Comparison of ENCODE assay signal across 9 cellular contexts in the genomic region with DNA sequence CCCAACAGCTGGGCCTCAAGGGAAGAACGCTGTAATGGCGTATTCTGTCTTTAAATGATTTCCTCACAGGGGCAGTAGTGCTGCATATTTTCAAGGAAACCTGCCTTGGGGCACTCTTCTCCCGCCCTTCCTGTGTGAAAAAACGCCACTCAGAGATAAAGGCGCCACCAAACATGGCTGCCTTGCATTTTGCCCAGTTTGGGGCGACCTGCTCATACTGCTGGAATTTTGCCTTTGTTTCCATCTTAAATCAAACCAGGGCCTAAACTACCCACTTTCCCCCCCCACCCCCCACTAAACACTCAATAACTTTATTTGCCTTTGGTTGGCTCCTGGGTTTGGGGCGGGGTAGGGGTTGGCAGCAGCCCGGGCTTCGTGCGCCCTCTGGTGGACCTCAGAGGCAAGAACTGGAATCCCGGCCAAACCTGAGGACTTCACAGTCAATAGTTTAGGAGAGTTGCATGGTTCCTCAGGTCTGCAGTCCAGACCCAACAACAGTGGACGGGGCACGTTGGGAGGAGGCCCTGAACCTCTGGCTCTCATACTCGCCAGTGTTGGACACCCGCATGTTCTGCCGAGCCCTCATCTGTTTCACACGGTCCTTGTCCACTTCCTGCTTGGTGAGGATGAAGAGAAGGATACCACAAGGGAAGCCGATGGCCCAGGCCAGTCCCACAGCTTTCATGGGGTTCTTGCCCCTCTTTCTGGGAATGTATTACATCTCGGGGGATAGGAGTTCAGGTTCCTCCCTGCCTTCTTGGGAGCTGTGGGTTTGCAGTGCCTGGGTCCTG.
A peak's percentile ranks its signal among the peaks of the same experiment; 100 is the strongest.
DNase-seq lines count a peak whose midpoint lies in the region; ATAC-seq and TF ChIP-seq lines count a peak whose summit lies in the region.
"Had no signal": no experiment of that assay in that cellular context is flagged by ENCODE, and none has a peak within 500 bp of the region (broad histone marks: within the 10 kb centered on the region; RNA-seq: fewer than 3 reads in every experiment).

No MANE protein-coding gene starts in this region.

- peak overlapping the region in 28 of 59 donors; percentile 6 to 80 (median 60) for H3K27ac ChIP-seq in dorsolateral prefrontal cortex

- ATAC-seq in HG03025 (IDR thresholded peaks at IDR 0.05; ENCODE audit: low FRiP score, unreplicated experiment) = peak; percentile 86
- peak; percentile 96 for ATAC-seq in SK-N-SH treated with all-trans-retinoic acid at 6 μM for 48 hours

- intact Hi-C loops in dorsolateral prefrontal cortex (cut with DNase I) (no loop called here), posterior cingulate gyrus (cut with DNase I) (no loop called here)

- no peak overlapping the region for H3K4me3 Mint-ChIP-seq in T-helper 2 cell treated with Interferon-gamma antibody and Interleukin-4, amounts not matched to agents 5 μg/mL and 100 μg/mL, for 36 hours

- no peaks in the 10 kb centered on the region for H3K4me1 Mint-ChIP-seq in T-helper 2 cell treated with Interferon-gamma antibody and Interleukin-4, amounts not matched to agents 5 μg/mL and 100 μg/mL, for 36 hours (ENCODE audit: low read depth)

- DNase-seq in T-helper 2 cell (peak in 3 of 5 experiments; percentile 5 to 72 (median 7)), dorsolateral prefrontal cortex (peak in 9 of 10 donors; percentile 46 to 80 (median 63)), posterior cingulate gyrus (peak in 7 of 10 donors; percentile 51 to 94 (median 66)), glomerular visceral epithelial cell (ENCODE audit: extremely low spot score) (no peak), HK-2 (ENCODE audit: unreplicated experiment) (no peak)
- DNase-seq in T-helper 2 cell treated with Interferon-gamma antibody and Interleukin-4, amounts not matched to agents 5 μg/mL and 100 μg/mL, for 36 hours (ENCODE audit: low spot score) = no peak

- peak overlapping the region in 43 of 59 donors; percentile 26 to 62 (median 45) for H3K4me3 ChIP-seq in dorsolateral prefrontal cortex

- peaks cover 0 to 35% (median under 1%) of the 10 kb centered on the region in 45 donors for H3K27me3 ChIP-seq in dorsolateral prefrontal cortex

- no peaks in the 10 kb centered on the region for H3K27me3 Mint-ChIP-seq in T-helper 2 cell treated with Interferon-gamma antibody and Interleukin-4, amounts not matched to agents 5 μg/mL and 100 μg/mL, for 36 hours (ENCODE audit: low read depth)

- TF ChIP-seq CTCF in dorsolateral prefrontal cortex (IDR thresholded peaks at IDR 0.05 in 54 of 56, conservative IDR thresholded peaks at IDR 0.05 in 2 of 56; ENCODE audit: low read depth in 1 of 56, partially characterized antibody in 56 of 56) = peak in 45 of 56 donors; percentile 12 to 82 (median 68)

- H3K36me3 Mint-ChIP-seq in T-helper 2 cell treated with Interferon-gamma antibody and Interleukin-4, amounts not matched to agents 5 μg/mL and 100 μg/mL, for 36 hours (ENCODE audit: low read depth) = peaks cover 3% of the 10 kb centered on the region
- H3K36me3 Mint-ChIP-seq: activated naive CD4-positive, alpha-beta T cell treated with anti-CD3 and anti-CD28 coated beads, Interleukin-2, amount 50 U/mL, for 72 hours had no signal

- H3K9me3 Mint-ChIP-seq in T-helper 2 cell treated with Interferon-gamma antibody and Interleukin-4, amounts not matched to agents 5 μg/mL and 100 μg/mL, for 36 hours = no peaks in the 10 kb centered on the region
- H3K9me3 Mint-ChIP-seq: activated naive CD4-positive, alpha-beta T cell treated with anti-CD3 and anti-CD28 coated beads, Interleukin-2, amount 50 U/mL, for 72 hours had no signal

- H3K27ac Mint-ChIP-seq in T-helper 2 cell treated with Interferon-gamma antibody and Interleukin-4, amounts not matched to agents 5 μg/mL and 100 μg/mL, for 36 hours = no peak overlapping the region

TF ChIP-seq in SK-N-SH treated with all-trans-retinoic acid at 6 μM for 48 hours, 23 proteins besides CTCF, POLR2A, EP300 and RAD21 (continues in another document):
- TF ChIP-seq TSHZ2 (CRISPR knock-in tag; IDR thresholded peaks at IDR 0.05) (no peak), OSR1 (CRISPR knock-in tag; IDR thresholded peaks at IDR 0.05) (no peak), ZNF70 (CRISPR knock-in tag; IDR thresholded peaks at IDR 0.05) (no peak), GLIS3 (CRISPR knock-in tag; IDR thresholded peaks at IDR 0.05) (no peak), CSDC2 (CRISPR knock-in tag; IDR thresholded peaks at IDR 0.05) (no peak), SNAI2 (CRISPR knock-in tag; IDR thresholded peaks at IDR 0.05) (no peak), CREB5 (CRISPR knock-in tag; IDR thresholded peaks at IDR 0.05; ENCODE audit: low read depth) (no peak), ZFP3 (CRISPR knock-in tag; IDR thresholded peaks at IDR 0.05) (no peak), CSRNP3 (CRISPR knock-in tag; IDR thresholded peaks at IDR 0.05) (no peak), ISL1 (CRISPR knock-in tag; IDR thresholded peaks at IDR 0.05) (no peak), ZFP30 (CRISPR knock-in tag; IDR thresholded peaks at IDR 0.05) (no peak), RARB (CRISPR knock-in tag; IDR thresholded peaks at IDR 0.05) (no peak), ESRRG (CRISPR knock-in tag; IDR thresholded peaks at IDR 0.05) (no peak), ARNTL (CRISPR knock-in tag; IDR thresholded peaks at IDR 0.05; ENCODE audit: borderline replicate concordance, low read depth) (no peak), TCF4 (CRISPR knock-in tag; IDR thresholded peaks at IDR 0.05; ENCODE audit: borderline replicate concordance) (no peak), ZNF565 (CRISPR knock-in tag; conservative IDR thresholded peaks at IDR 0.05; ENCODE audit: low read depth) (no peak)
- TF ChIP-seq, protein P1, sequence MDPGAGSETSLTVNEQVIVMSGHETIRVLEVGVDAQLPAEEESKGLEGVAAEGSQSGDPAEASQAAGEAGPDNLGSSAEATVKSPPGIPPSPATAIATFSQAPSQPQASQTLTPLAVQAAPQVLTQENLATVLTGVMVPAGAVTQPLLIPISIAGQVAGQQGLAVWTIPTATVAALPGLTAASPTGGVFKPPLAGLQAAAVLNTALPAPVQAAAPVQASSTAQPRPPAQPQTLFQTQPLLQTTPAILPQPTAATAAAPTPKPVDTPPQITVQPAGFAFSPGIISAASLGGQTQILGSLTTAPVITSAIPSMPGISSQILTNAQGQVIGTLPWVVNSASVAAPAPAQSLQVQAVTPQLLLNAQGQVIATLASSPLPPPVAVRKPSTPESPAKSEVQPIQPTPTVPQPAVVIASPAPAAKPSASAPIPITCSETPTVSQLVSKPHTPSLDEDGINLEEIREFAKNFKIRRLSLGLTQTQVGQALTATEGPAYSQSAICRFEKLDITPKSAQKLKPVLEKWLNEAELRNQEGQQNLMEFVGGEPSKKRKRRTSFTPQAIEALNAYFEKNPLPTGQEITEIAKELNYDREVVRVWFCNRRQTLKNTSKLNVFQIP (CRISPR knock-in tag; IDR thresholded peaks at IDR 0.05; ENCODE audit: borderline replicate concordance, low read depth) = no peak

Comparison
In these comparisons a context has a peak if more than half of its experiments do, and no peak if none do; other contexts are left out.
1. DNase-seq: peak in T-helper 2 cell (3 of 5), dorsolateral prefrontal cortex (9 of 10) and posterior cingulate gyrus (7 of 10); none in T-helper 2 cell treated with Interferon-gamma antibody and Interleukin-4, amounts not matched to agents 5 μg/mL and 100 μg/mL, for 36 hours (single experiment), glomerular visceral epithelial cell (single experiment) and HK-2 (single experiment).